In the genomic region with DNA sequence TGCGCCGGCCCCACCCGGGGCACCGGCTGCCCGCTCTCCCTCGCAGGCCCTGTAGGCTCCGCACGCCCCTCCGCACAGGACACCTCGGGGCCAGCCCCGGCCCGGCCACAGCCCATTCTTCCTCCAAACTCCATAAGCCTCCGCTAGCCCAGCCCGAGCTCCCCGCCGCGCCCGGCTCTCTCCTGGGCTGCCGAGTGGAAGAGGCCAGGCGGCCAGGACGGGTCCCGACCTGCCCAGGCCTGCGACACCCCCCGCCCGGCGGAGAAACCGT, we compare ENCODE assay signal across 1 cellular context.
TF ChIP-seq lines count a peak whose summit lies in the region.

No MANE protein-coding gene starts in this region.

TF ChIP-seq in liver, 16 proteins besides CTCF, POLR2A, EP300 and RAD21 (continued from another document):
- no peak for TF ChIP-seq GABPA (IDR thresholded peaks at IDR 0.05 in 1 of 2, conservative IDR thresholded peaks at IDR 0.05 in 1 of 2)
- TF ChIP-seq FOXA2 (IDR thresholded peaks at IDR 0.05): no peak
